17 cellular contexts compared by ENCODE assay signal in the genomic region with DNA sequence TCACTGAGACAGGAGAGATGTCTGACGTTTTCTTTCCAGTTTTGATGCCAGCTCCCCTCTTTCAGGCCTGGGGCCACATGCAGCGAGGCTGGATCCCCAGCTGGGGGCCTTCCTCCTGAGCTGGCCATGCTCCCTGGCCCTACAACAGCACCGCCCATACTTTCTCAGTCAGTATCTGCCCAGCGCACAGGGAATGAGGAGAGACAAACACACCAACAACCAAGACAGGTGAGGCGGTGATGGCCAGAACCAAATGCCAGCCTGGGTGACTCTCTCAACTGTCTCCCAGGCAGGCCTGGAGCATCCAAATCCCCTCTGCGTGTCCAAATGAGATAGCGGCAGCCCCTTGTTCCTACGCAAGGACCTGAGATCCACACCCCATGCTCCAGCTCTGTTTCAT.
A peak's percentile ranks its signal among the peaks of the same experiment; 100 is the strongest.
DNase-seq lines count a peak whose midpoint lies in the region; ATAC-seq, FAIRE-seq and TF ChIP-seq lines count a peak whose summit lies in the region.
"Had no signal": no experiment of that assay in that cellular context is flagged by ENCODE, and none has a peak within 500 bp of the region (broad histone marks: within the 10 kb centered on the region; RNA-seq: fewer than 3 reads in every experiment).

No MANE protein-coding gene starts in this region.

- H3K79me1 ChIP-seq in mesenchymal stem cell (replicated peaks; ENCODE audit: low read length, poor library complexity, severe bottlenecking): peaks cover 49% of the 10 kb centered on the region

- no peak overlapping the region for H2BK120ac ChIP-seq in mesenchymal stem cell (ENCODE audit: low read depth, low read length)

- H2AFZ ChIP-seq in OCI-LY3 (ENCODE audit: low read depth, low read length): 0 out of 2 replicates have a peak overlapping the region, but pooled peaks have one; percentile 67
- no peak overlapping the region for H2AFZ ChIP-seq in mesenchymal stem cell (ENCODE audit: low read depth, low read length)

- H3K9ac ChIP-seq in OCI-LY3 (ENCODE audit: low read length): no peak overlapping the region
- H3K9ac ChIP-seq in muscle layer of colon (ENCODE audit: low read length): no peak overlapping the region
- no peak overlapping the region for H3K9ac ChIP-seq in mesenchymal stem cell (ENCODE audit: low read length)

- H3K79me2 ChIP-seq in OCI-LY3 (ENCODE audit: low read length): no peaks in the 10 kb centered on the region

- H3K36me3 ChIP-seq in H7 (replicated peaks; ENCODE audit: control insufficient read depth, insufficient read depth, low read length) (no peaks in the 10 kb centered on the region), OCI-LY3 (replicated peaks; ENCODE audit: low read depth, low read length) (no peaks in the 10 kb centered on the region), muscle layer of colon (ENCODE audit: insufficient read depth, low read length) (no peaks in the 10 kb centered on the region), mesenchymal stem cell (ENCODE audit: control insufficient read depth in 1 of 2, insufficient read depth in 2 of 2, low read depth in 1 of 2, low read length in 2 of 2) (peaks cover 0 to 4% of the 10 kb centered on the region in 2 experiments)

- no TSS peak for BruUV-seq in MCF 10A (replicated peaks; lab: Mats Ljungman, UMichigan)

- H2BK5ac ChIP-seq in mesenchymal stem cell (ENCODE audit: low read depth, low read length, poor library complexity, severe bottlenecking): no peak overlapping the region

- FAIRE-seq in GM19239 (lab: Jason Lieb, UNC): no peak

- peaks cover 14% of the 10 kb centered on the region for H3K27me3 Mint-ChIP-seq in MCF 10A (ENCODE audit: insufficient read depth, unreplicated experiment)

- H3K18ac ChIP-seq in mesenchymal stem cell (ENCODE audit: low read depth in 1 of 2, low read length in 2 of 2): no peak overlapping the region

- H3K9me3 ChIP-seq in OCI-LY3 (ENCODE audit: insufficient read depth, low read length) (no peaks in the 10 kb centered on the region), muscle layer of colon (ENCODE audit: low read length) (no peaks in the 10 kb centered on the region), mesenchymal stem cell (ENCODE audit: control insufficient read depth, low read length) (no peaks in the 10 kb centered on the region)

- DNase-seq in H7: peak; percentile 37
- DNase-seq in stimulated activated effector memory CD8-positive, alpha-beta T cell treated with anti-CD3 and anti-CD28 coated beads, Interleukin-12 subunit alpha, Interleukin-12 subunit beta, amount 100 ng/mL, for 72 hours (ENCODE audit: low spot score in 2 of 2): no peak
- no peak for DNase-seq in mesenchymal stem cell
- no peak for DNase-seq in MCF 10A (ENCODE audit: unreplicated experiment)
- DNase-seq in foreskin fibroblast: no peak
- no peak for DNase-seq in GM19239 (ENCODE audit: insufficient read length, low spot score)
- DNase-seq: AML-193; CD4-positive, alpha-beta T cell; DMS53; HCEC 1CT; NCI-H1048; NCI-H1436 treated with DMSO at 0.1 percent for 48 hours; NCI-H2029 treated with DMSO at 0.1 percent for 48 hours; NCI-H510A had no signal

- H3K4me1 ChIP-seq in OCI-LY3 (ENCODE audit: low read length): peaks cover 49% of the 10 kb centered on the region
- peaks cover 96% of the 10 kb centered on the region for H3K4me1 ChIP-seq in muscle layer of colon (ENCODE audit: insufficient read depth, low read length)
- peaks cover 25% of the 10 kb centered on the region for H3K4me1 ChIP-seq in mesenchymal stem cell (ENCODE audit: control insufficient read depth, insufficient read depth, low read depth, low read length)

- H4K8ac ChIP-seq in mesenchymal stem cell (ENCODE audit: low read length): no peak overlapping the region

- H3K23ac ChIP-seq in mesenchymal stem cell (ENCODE audit: low read length in 2 of 2): no peak overlapping the region

- WGBS in mesenchymal stem cell: 91% methylated on average over 8 of the region's 8 CpGs

- peak overlapping the region; percentile 79 for H3K27ac Mint-ChIP-seq in stimulated activated effector memory CD8-positive, alpha-beta T cell treated with anti-CD3 and anti-CD28 coated beads, Interleukin-12 subunit alpha, Interleukin-12 subunit beta, amount 100 ng/mL, for 72 hours
- H3K27ac Mint-ChIP-seq in MCF 10A (ENCODE audit: low read depth, unreplicated experiment): no peak overlapping the region
- H3K27ac Mint-ChIP-seq: CD4-positive, alpha-beta T cell had no signal

- no peak overlapping the region for H2BK15ac ChIP-seq in mesenchymal stem cell (ENCODE audit: low read depth, poor library complexity, severe bottlenecking)

- H3K27ac ChIP-seq in OCI-LY3 (ENCODE audit: low read length) (no peak overlapping the region), muscle layer of colon (ENCODE audit: low read depth, low read length) (peak overlapping the region; percentile 21), mesenchymal stem cell (ENCODE audit: low read length, poor library complexity, severe bottlenecking) (no peak overlapping the region)

- H3K9me3 Mint-ChIP-seq in stimulated activated effector memory CD8-positive, alpha-beta T cell treated with anti-CD3 and anti-CD28 coated beads, Interleukin-12 subunit alpha, Interleukin-12 subunit beta, amount 100 ng/mL, for 72 hours: no peaks in the 10 kb centered on the region
- H3K9me3 Mint-ChIP-seq in MCF 10A (ENCODE audit: unreplicated experiment): no peaks in the 10 kb centered on the region
- H3K9me3 Mint-ChIP-seq: CD4-positive, alpha-beta T cell had no signal

- peaks cover 24% of the 10 kb centered on the region for H3K4me1 Mint-ChIP-seq in stimulated activated effector memory CD8-positive, alpha-beta T cell treated with anti-CD3 and anti-CD28 coated beads, Interleukin-12 subunit alpha, Interleukin-12 subunit beta, amount 100 ng/mL, for 72 hours
- H3K4me1 Mint-ChIP-seq in MCF 10A (ENCODE audit: insufficient read depth, unreplicated experiment): peaks cover 9% of the 10 kb centered on the region

- H3K27me3 ChIP-seq in H7 (ENCODE audit: control insufficient read depth, insufficient read depth, low read length) (no peaks in the 10 kb centered on the region), OCI-LY3 (ENCODE audit: low read depth, low read length) (peaks cover 11% of the 10 kb centered on the region; the same call in 1 of the 2 replicates), muscle layer of colon (ENCODE audit: control insufficient read depth in 1 of 2, insufficient read depth in 2 of 2, low read length in 2 of 2) (no peaks in the 10 kb centered on the region), mesenchymal stem cell (ENCODE audit: control insufficient read depth in 1 of 2, insufficient read depth in 1 of 2, low read length in 2 of 2) (no peaks in the 10 kb centered on the region)

- ATAC-seq in stimulated activated effector memory CD8-positive, alpha-beta T cell treated with anti-CD3 and anti-CD28 coated beads, Interleukin-12 subunit alpha, Interleukin-12 subunit beta, amount 100 ng/mL, for 72 hours: no peak
- ATAC-seq: Panc1 had no signal

- intact Hi-C loops in MCF 10A (cut with micrococcal nuclease): no loop called here

- peak overlapping the region; percentile 64 for H3K4me2 ChIP-seq in OCI-LY3 (ENCODE audit: low read length)
- no peak overlapping the region for H3K4me2 ChIP-seq in mesenchymal stem cell (ENCODE audit: low read length, poor library complexity, severe bottlenecking)

- no peaks in the 10 kb centered on the region for H4K20me1 ChIP-seq in OCI-LY3 (ENCODE audit: insufficient read depth, low read length)

- CTCF ChIA-PET in MCF 10A (lab: Yijun Ruan, JAX): interaction anchor here (0.7 kb wide), 1 partner anchor 25 kb away, joined by 3 read pairs; no protein-coding TSS in a partner anchor

- peak overlapping the region in 1 of 2 experiments; percentile 24 for H2BK12ac ChIP-seq in mesenchymal stem cell (ENCODE audit: low read length in 2 of 2)

- peak overlapping the region; percentile 26 for H3K4me3 Mint-ChIP-seq in stimulated activated effector memory CD8-positive, alpha-beta T cell treated with anti-CD3 and anti-CD28 coated beads, Interleukin-12 subunit alpha, Interleukin-12 subunit beta, amount 100 ng/mL, for 72 hours
- H3K4me3 Mint-ChIP-seq in MCF 10A (ENCODE audit: unreplicated experiment): no peak overlapping the region
- H3K4me3 Mint-ChIP-seq: CD4-positive, alpha-beta T cell had no signal

- H4K91ac ChIP-seq in mesenchymal stem cell (ENCODE audit: low read length): no peak overlapping the region

- H2AK5ac ChIP-seq in mesenchymal stem cell (ENCODE audit: low read length, severe bottlenecking): no peak overlapping the region

- POLR2A ChIA-PET in MCF 10A (lab: Yijun Ruan, JAX): no interaction called here

- no peak overlapping the region for H3K4ac ChIP-seq in mesenchymal stem cell (ENCODE audit: low read depth in 1 of 2, low read length in 2 of 2)

- no peak overlapping the region for H3K14ac ChIP-seq in mesenchymal stem cell (ENCODE audit: low read length in 2 of 2)

- no peak for TF ChIP-seq CTCF in OCI-LY3 (IDR thresholded peaks at IDR 0.05; ENCODE audit: low read depth, low read length)
- no peak for TF ChIP-seq CTCF in MCF 10A (IDR thresholded peaks at IDR 0.05; ENCODE audit: unreplicated experiment)
- TF ChIP-seq CTCF in foreskin fibroblast (IDR thresholded peaks at IDR 0.05; ENCODE audit: low read depth, low read length): no peak

- H3K36me3 Mint-ChIP-seq in stimulated activated effector memory CD8-positive, alpha-beta T cell treated with anti-CD3 and anti-CD28 coated beads, Interleukin-12 subunit alpha, Interleukin-12 subunit beta, amount 100 ng/mL, for 72 hours: no peaks in the 10 kb centered on the region
- no peaks in the 10 kb centered on the region for H3K36me3 Mint-ChIP-seq in MCF 10A (ENCODE audit: insufficient read depth, unreplicated experiment)

- no peak overlapping the region for H3K4me3 ChIP-seq in H7 (ENCODE audit: insufficient read depth, low read depth, low read length)
- no peak overlapping the region for H3K4me3 ChIP-seq in OCI-LY3 (ENCODE audit: low read length)
- peak overlapping the region in 1 of 2 donors; percentile 22 for H3K4me3 ChIP-seq in muscle layer of colon (ENCODE audit: low read depth in 1 of 2, low read length in 2 of 2)
- H3K4me3 ChIP-seq in mesenchymal stem cell (ENCODE audit: insufficient read depth in 1 of 2, low read depth in 1 of 2, low read length in 2 of 2): no peak overlapping the region
- no peak overlapping the region for H3K4me3 ChIP-seq in foreskin fibroblast (ENCODE audit: low read depth in 1 of 2, low read length in 2 of 2)
